In the genomic region with DNA sequence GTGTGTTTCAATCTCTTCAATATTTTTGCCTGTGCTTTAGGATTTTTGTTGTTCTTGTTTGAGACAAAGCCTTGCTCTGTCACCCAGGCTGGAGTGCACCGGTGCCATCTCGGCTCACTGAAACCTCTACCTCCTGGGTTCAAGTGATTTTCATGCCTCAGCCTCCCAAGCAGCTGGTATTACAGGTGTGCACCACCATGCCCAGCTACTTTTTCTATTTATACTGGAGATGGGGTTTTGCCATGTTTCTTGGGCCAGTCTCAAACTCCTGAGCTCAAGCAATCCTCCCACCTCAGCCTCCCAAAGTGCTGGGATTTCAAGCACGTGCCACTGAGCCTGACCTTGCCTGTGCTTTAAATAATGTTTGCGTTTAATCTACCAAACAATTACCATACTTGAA, we compare ENCODE assay signal across 1 cellular context.
TF ChIP-seq lines count a peak whose summit lies in the region.

No MANE protein-coding gene starts in this region.

TF ChIP-seq in HepG2, 621 proteins besides CTCF, POLR2A, EP300 and RAD21:
- TF ChIP-seq ZMYM3 (CRISPR knock-in tag; IDR thresholded peaks at IDR 0.05) (peak; percentile 28; the same call in 1 of the 2 replicates), MED1 (CRISPR knock-in tag; IDR thresholded peaks at IDR 0.05) (peak; percentile 12; the same call in 1 of the 2 replicates), EED (CRISPR knock-in tag; IDR thresholded peaks at IDR 0.05) (no peak), ZNF460 (CRISPR knock-in tag; IDR thresholded peaks at IDR 0.05; ENCODE audit: borderline replicate concordance) (peak; percentile 81), ZMYM2 (CRISPR knock-in tag; IDR thresholded peaks at IDR 0.05) (0 out of 2 replicates have a peak, but pooled peaks have one; percentile 34)
- TF ChIP-seq, protein P1, sequence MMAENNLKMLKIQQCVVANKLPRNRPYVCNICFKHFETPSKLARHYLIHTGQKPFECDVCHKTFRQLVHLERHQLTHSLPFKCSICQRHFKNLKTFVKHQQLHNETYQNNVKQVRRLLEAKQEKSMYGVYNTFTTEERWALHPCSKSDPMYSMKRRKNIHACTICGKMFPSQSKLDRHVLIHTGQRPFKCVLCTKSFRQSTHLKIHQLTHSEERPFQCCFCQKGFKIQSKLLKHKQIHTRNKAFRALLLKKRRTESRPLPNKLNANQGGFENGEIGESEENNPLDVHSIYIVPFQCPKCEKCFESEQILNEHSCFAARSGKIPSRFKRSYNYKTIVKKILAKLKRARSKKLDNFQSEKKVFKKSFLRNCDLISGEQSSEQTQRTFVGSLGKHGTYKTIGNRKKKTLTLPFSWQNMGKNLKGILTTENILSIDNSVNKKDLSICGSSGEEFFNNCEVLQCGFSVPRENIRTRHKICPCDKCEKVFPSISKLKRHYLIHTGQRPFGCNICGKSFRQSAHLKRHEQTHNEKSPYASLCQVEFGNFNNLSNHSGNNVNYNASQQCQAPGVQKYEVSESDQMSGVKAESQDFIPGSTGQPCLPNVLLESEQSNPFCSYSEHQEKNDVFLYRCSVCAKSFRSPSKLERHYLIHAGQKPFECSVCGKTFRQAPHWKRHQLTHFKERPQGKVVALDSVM (CRISPR knock-in tag; IDR thresholded peaks at IDR 0.05): peak; percentile 62; the same call in 1 of the 2 replicates
